25 cellular contexts compared by ENCODE assay signal in the genomic region with DNA sequence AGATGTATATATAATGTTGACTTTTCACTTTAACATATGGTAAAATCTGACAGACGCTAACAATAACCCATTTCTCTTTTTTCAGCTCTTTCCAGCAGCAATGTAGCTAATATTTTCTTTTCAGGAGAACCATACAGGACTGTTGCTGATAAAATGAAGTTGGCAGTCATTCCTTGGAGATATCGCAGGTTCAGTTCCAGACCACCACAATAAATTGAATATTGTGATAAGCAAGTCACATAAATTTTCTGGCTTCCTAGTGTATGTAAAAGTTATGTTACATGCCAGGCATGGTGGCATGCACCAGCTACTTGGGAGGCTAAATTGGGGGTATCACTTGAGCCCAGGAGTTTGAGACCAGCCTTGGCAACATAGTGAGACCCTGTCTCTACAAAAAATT. TPM values are rescaled to one million over a fixed set of nuclear protein-coding genes. Genes with fewer than 3 reads are reported as not detected.
"Had no signal": no experiment of that assay in that cellular context is flagged by ENCODE, and none has a peak within 500 bp of the region (broad histone marks: within the 10 kb centered on the region; RNA-seq: fewer than 3 reads in every experiment).

No MANE protein-coding gene starts in this region.

- H3K4me3 ChIP-seq: colonic mucosa, esophagus squamous epithelium, gastrocnemius medialis, heart right ventricle, left lung, lower lobe of right lung, mucosa of descending colon had no signal

- DNase-seq: colonic mucosa; cortex of kidney; effector CD8-positive, alpha-beta T cell; effector memory CD8-positive, alpha-beta T cell; endodermal cell; erythroblast; esophagus squamous epithelium; foreskin fibroblast; foreskin melanocyte; gastrocnemius medialis; glutamatergic neuron; head of caudate nucleus; heart right ventricle; hippocampal formation; left cardiac atrium; left lung; left ventricle myocardium superior; lower lobe of right lung; mesenchymal stem cell; mucosa of descending colon; naive B cell had no signal

- H3K27me3 ChIP-seq: colonic mucosa, esophagus squamous epithelium, gastrocnemius medialis, heart right ventricle, left lung had no signal

- H3K36me3 ChIP-seq: colonic mucosa, esophagus squamous epithelium, gastrocnemius medialis, heart right ventricle, left lung, lower lobe of right lung had no signal

- H3K4me1 ChIP-seq: colonic mucosa, esophagus squamous epithelium, gastrocnemius medialis had no signal

- ATAC-seq: effector memory CD8-positive, alpha-beta T cell; esophagus mucosa; gastrocnemius medialis; heart right ventricle; left cardiac atrium; left ventricle myocardium superior; mucosa of descending colon had no signal

- FAIRE-seq: endometrium, islet of Langerhans had no signal

- H3K9me3 ChIP-seq: colonic mucosa, esophagus squamous epithelium, gastrocnemius medialis, heart right ventricle, left lung, lower lobe of right lung, mucosa of descending colon had no signal

- H3K27ac ChIP-seq: colonic mucosa, epithelial cell of prostate, esophagus squamous epithelium, gastrocnemius medialis, heart right ventricle, left lung, lower lobe of right lung had no signal

RNA-seq across cellular contexts. Expression of a gene that starts 31.9 kb away (rescaled TPM):
- total RNA-seq: endodermal cell had no signal
